21 cellular contexts compared by ENCODE assay signal in the genomic region with DNA sequence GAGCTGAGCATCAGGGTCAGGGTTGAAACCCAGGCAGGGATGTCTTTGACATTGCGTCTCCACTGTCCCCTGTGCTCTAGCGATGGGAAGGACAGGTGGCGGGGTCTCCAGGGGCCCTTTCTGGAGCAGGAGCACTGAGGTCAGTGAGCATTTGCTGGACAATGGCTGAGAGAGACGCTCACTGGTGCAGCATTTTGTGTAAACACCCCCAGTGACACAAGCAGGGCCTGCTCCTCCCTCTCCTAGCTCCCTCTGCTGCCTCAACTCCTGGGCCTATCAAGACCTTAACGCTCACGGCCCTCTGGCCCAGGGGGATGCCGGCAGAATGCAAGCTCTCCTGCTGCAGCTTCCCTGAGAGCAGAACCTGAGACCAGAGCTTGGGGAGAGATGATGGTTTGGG. TPM values are rescaled to one million over a fixed set of nuclear protein-coding genes. Genes with fewer than 3 reads are reported as not detected.
"Had no signal": no experiment of that assay in that cellular context is flagged by ENCODE, and none has a peak within 500 bp of the region (broad histone marks: within the 10 kb centered on the region; RNA-seq: fewer than 3 reads in every experiment).

No MANE protein-coding gene starts in this region.

- FAIRE-seq: astrocyte, frontal cortex had no signal

- H3K4me3 ChIP-seq: esophagus muscularis mucosa, upper lobe of left lung had no signal

- H3K4me3 Mint-ChIP-seq: activated CD4-positive, alpha-beta T cell treated with anti-CD3 and anti-CD28 coated beads, Interleukin-2, amount 10 ng/mL, durations not matched to agents 24 days and 14 days; activated CD8-positive, alpha-beta T cell treated with anti-CD3 and anti-CD28 coated beads, Interleukin-2, amount 10 ng/mL, durations not matched to agents 7 days and 5 days; activated naive CD8-positive, alpha-beta T cell treated with anti-CD3 and anti-CD28 coated beads for 36 hours; activated T-helper 1 cell treated with anti-CD3 and anti-CD28 coated beads, Interleukin-12 subunit alpha, Interleukin-12 subunit beta, Interleukin-2, Interleukin-4 antibody, amounts not matched to agents 30 ng/mL and 10 ng/mL and 1 ng/mL, durations not matched to agents 14 hours and 24 hours and 36 hours; mesothelial cell of epicardium; natural killer cell treated with Interleukin-12 subunit alpha and Interleukin-12 subunit beta and Interleukin-15 and Interleukin-18, amount 100 ng/mL, for 72 hours; T-helper 1 cell treated with Interleukin-12 subunit alpha and Interleukin-12 subunit beta and Interleukin-4 antibody, amounts not matched to agents 30 μg/mL and 1 μg/mL, for 36 hours had no signal

- H3K9me3 ChIP-seq: esophagus muscularis mucosa, upper lobe of left lung had no signal

- H3K27ac Mint-ChIP-seq: activated CD4-positive, alpha-beta T cell treated with anti-CD3 and anti-CD28 coated beads, Interleukin-2, amount 10 ng/mL, durations not matched to agents 24 days and 14 days; activated CD8-positive, alpha-beta T cell treated with anti-CD3 and anti-CD28 coated beads, Interleukin-2, amount 10 ng/mL, durations not matched to agents 7 days and 5 days; activated naive CD8-positive, alpha-beta T cell treated with anti-CD3 and anti-CD28 coated beads for 36 hours; activated T-helper 1 cell treated with anti-CD3 and anti-CD28 coated beads, Interleukin-12 subunit alpha, Interleukin-12 subunit beta, Interleukin-2, Interleukin-4 antibody, amounts not matched to agents 30 ng/mL and 10 ng/mL and 1 ng/mL, durations not matched to agents 14 hours and 24 hours and 36 hours; mesothelial cell of epicardium had no signal

- ATAC-seq: activated CD8-positive, alpha-beta T cell treated with anti-CD3 and anti-CD28 coated beads, Interleukin-2, amount 10 ng/mL, durations not matched to agents 7 days and 5 days; left ventricle myocardium superior; natural killer cell treated with Interleukin-12 subunit alpha and Interleukin-12 subunit beta and Interleukin-15 and Interleukin-18, amount 100 ng/mL, for 72 hours; stimulated activated naive CD8-positive, alpha-beta T cell treated with anti-CD3 and anti-CD28 coated beads, Interleukin-15, Interleukin-2, amounts not matched to agents 100 U/mL and 50 U/mL, for 24 hours had no signal

- H3K36me3 Mint-ChIP-seq: mesothelial cell of epicardium; natural killer cell treated with Interleukin-12 subunit alpha and Interleukin-12 subunit beta and Interleukin-15 and Interleukin-18, amount 100 ng/mL, for 72 hours had no signal

- H3K27ac ChIP-seq: esophagus muscularis mucosa, upper lobe of left lung had no signal

- DNase-seq: activated CD4-positive, alpha-beta T cell treated with anti-CD3 and anti-CD28 coated beads, Interleukin-2, amount 10 ng/mL, durations not matched to agents 24 days and 14 days; activated CD8-positive, alpha-beta T cell treated with anti-CD3 and anti-CD28 coated beads, Interleukin-2, amount 10 ng/mL, durations not matched to agents 7 days and 5 days; activated naive CD8-positive, alpha-beta T cell treated with anti-CD3 and anti-CD28 coated beads for 36 hours; central memory CD4-positive, alpha-beta T cell; effector memory CD4-positive, alpha-beta T cell; hippocampal formation; left ventricle myocardium superior; mammary epithelial cell; occipital lobe; stimulated activated CD4-positive, alpha-beta T cell treated with anti-CD3 and anti-CD28 coated beads, Interleukin-4, amount 100 ng/mL, for 24 hours; stimulated activated naive CD8-positive, alpha-beta T cell treated with anti-CD3 and anti-CD28 coated beads, Interleukin-15, Interleukin-2, amounts not matched to agents 100 U/mL and 50 U/mL, for 24 hours; upper lobe of left lung had no signal

- H3K27me3 Mint-ChIP-seq: activated CD4-positive, alpha-beta T cell treated with anti-CD3 and anti-CD28 coated beads, Interleukin-2, amount 10 ng/mL, durations not matched to agents 24 days and 14 days; activated naive CD8-positive, alpha-beta T cell treated with anti-CD3 and anti-CD28 coated beads for 36 hours; natural killer cell treated with Interleukin-12 subunit alpha and Interleukin-12 subunit beta and Interleukin-15 and Interleukin-18, amount 100 ng/mL, for 72 hours had no signal

- H3K36me3 ChIP-seq: esophagus muscularis mucosa, upper lobe of left lung had no signal

- H3K4me1 ChIP-seq: upper lobe of left lung had no signal

- H3K9me3 Mint-ChIP-seq: activated T-helper 1 cell treated with anti-CD3 and anti-CD28 coated beads, Interleukin-12 subunit alpha, Interleukin-12 subunit beta, Interleukin-2, Interleukin-4 antibody, amounts not matched to agents 30 ng/mL and 10 ng/mL and 1 ng/mL, durations not matched to agents 14 hours and 24 hours and 36 hours; mesothelial cell of epicardium; natural killer cell treated with Interleukin-12 subunit alpha and Interleukin-12 subunit beta and Interleukin-15 and Interleukin-18, amount 100 ng/mL, for 72 hours; T-helper 1 cell treated with Interleukin-12 subunit alpha and Interleukin-12 subunit beta and Interleukin-4 antibody, amounts not matched to agents 30 μg/mL and 1 μg/mL, for 36 hours had no signal

- H3K27me3 ChIP-seq: upper lobe of left lung had no signal

RNA-seq across cellular contexts. Expression of a gene that starts 17.4 kb away (rescaled TPM):
- total RNA-seq: activated CD4-positive, alpha-beta T cell treated with anti-CD3 and anti-CD28 coated beads, Interleukin-2, amount 10 ng/mL, durations not matched to agents 24 days and 14 days; activated CD8-positive, alpha-beta T cell treated with anti-CD3 and anti-CD28 coated beads, Interleukin-2, amount 10 ng/mL, durations not matched to agents 7 days and 5 days; mammary epithelial cell; renal cortical epithelial cell had no signal
- polyA plus RNA-seq: mammary epithelial cell had no signal

RNA-seq across cellular contexts. Expression of a gene that starts 52.2 kb away (rescaled TPM):
- total RNA-seq: activated CD4-positive, alpha-beta T cell treated with anti-CD3 and anti-CD28 coated beads, Interleukin-2, amount 10 ng/mL, durations not matched to agents 24 days and 14 days; activated CD8-positive, alpha-beta T cell treated with anti-CD3 and anti-CD28 coated beads, Interleukin-2, amount 10 ng/mL, durations not matched to agents 7 days and 5 days; activated naive CD8-positive, alpha-beta T cell treated with anti-CD3 and anti-CD28 coated beads for 36 hours; activated T-helper 1 cell treated with anti-CD3 and anti-CD28 coated beads, Interleukin-12 subunit alpha, Interleukin-12 subunit beta, Interleukin-2, Interleukin-4 antibody, amounts not matched to agents 30 ng/mL and 10 ng/mL and 1 ng/mL, durations not matched to agents 14 hours and 24 hours and 36 hours; astrocyte; dermis microvascular lymphatic vessel endothelial cell; mammary epithelial cell; mesothelial cell of epicardium; natural killer cell treated with Interleukin-12 subunit alpha and Interleukin-12 subunit beta and Interleukin-15 and Interleukin-18, amount 100 ng/mL, for 72 hours; renal cortical epithelial cell had no signal
- polyA plus RNA-seq: mammary epithelial cell had no signal
